Comparison of ENCODE assay signal across 23 cellular contexts in the genomic region with DNA sequence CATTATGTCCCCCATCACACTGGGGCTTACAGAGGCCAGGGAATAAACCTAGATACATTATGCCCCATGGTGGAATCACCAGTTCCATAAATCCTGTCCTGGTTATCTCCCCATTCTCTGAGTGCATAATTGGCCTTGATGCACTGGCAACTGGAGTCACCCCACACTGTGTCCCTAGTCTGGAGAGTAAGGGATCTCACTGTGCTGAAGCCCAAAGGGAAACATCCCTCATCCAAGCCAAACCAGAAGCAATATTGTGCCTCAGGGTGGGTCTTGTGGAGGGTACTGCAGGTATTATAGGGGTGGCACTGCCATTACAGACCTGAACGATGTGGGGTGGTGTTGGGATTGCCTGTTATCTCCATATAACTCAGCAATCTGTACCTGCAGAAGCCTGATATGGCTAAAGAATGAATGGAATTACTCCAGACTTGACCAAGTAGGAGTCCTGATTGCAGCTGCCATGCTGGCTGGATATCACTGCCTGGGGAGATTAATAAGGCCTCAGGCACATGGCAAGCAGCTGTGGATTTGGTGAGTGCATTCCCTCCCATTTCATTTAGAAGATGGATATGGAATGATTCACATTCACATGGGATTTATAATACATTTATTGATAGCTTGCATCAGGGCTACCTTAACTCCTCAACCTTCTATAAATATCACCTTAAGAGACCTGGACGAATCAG. TPM values are rescaled to one million over a fixed set of nuclear protein-coding genes. Genes with fewer than 3 reads are reported as not detected.
DNase-seq lines count a peak whose midpoint lies in the region; ATAC-seq, FAIRE-seq and TF ChIP-seq lines count a peak whose summit lies in the region.
"Had no signal": no experiment of that assay in that cellular context is flagged by ENCODE, and none has a peak within 500 bp of the region (broad histone marks: within the 10 kb centered on the region; RNA-seq: fewer than 3 reads in every experiment).

No MANE protein-coding gene starts in this region.

- no peak for TF ChIP-seq POLR2A in breast epithelium (IDR thresholded peaks at IDR 0.05)

- ATAC-seq in natural killer cell, result no peak
- ATAC-seq in natural killer cell treated with Interleukin-12 subunit alpha and Interleukin-12 subunit beta and Interleukin-15 and Interleukin-18, amount 100 ng/mL, for 72 hours, result no peak
- ATAC-seq in effector memory CD8-positive, alpha-beta T cell (replicated peaks), result peak; percentile 1
- ATAC-seq: body of pancreas; heart right ventricle; lower lobe of right lung; stimulated activated naive CD8-positive, alpha-beta T cell treated with anti-CD3 and anti-CD28 coated beads, Interleukin-15, Interleukin-2, amounts not matched to agents 100 U/mL and 50 U/mL, for 24 hours; WTC11 had no signal

- peaks cover 0 to under 1% of the 10 kb centered on the region in 2 donors for H3K27me3 Mint-ChIP-seq in natural killer cell (ENCODE audit: low read depth in 2 of 2)
- no peaks in the 10 kb centered on the region for H3K27me3 Mint-ChIP-seq in natural killer cell treated with Interleukin-12 subunit alpha and Interleukin-12 subunit beta and Interleukin-15 and Interleukin-18, amount 100 ng/mL, for 72 hours
- no peaks in the 10 kb centered on the region for H3K27me3 Mint-ChIP-seq in effector memory CD8-positive, alpha-beta T cell

- H3K36me3 ChIP-seq in breast epithelium (no peaks in the 10 kb centered on the region), osteoblast (ENCODE audit: insufficient read depth, low read length) (peaks cover 19% of the 10 kb centered on the region)
- H3K36me3 ChIP-seq: SJCRH30 had no signal

- H3K27ac ChIP-seq in breast epithelium (no peak overlapping the region), osteoblast (ENCODE audit: low read depth, low read length) (no peak overlapping the region)
- H3K27ac ChIP-seq: body of pancreas, heart right ventricle, lower lobe of right lung, SJCRH30, tibial artery had no signal

- peak overlapping the region; percentile 89 to 100 for H3K27ac Mint-ChIP-seq in natural killer cell
- H3K27ac Mint-ChIP-seq in natural killer cell treated with Interleukin-12 subunit alpha and Interleukin-12 subunit beta and Interleukin-15 and Interleukin-18, amount 100 ng/mL, for 72 hours, result peak overlapping the region in 1 of 2 donors; percentile 36
- H3K27ac Mint-ChIP-seq in effector memory CD8-positive, alpha-beta T cell, result peak overlapping the region; percentile 100
- H3K27ac Mint-ChIP-seq: WTC11 had no signal

- H3K4me3 ChIP-seq in breast epithelium, result no peak overlapping the region
- H3K4me3 ChIP-seq in osteoblast (ENCODE audit: insufficient read depth, low read length), result no peak overlapping the region
- H3K4me3 ChIP-seq: body of pancreas, coronary artery, heart right ventricle, lower lobe of right lung, SJCRH30, tibial artery had no signal

- H2AFZ ChIP-seq in osteoblast (ENCODE audit: low read length), result no peak overlapping the region

- DNase-seq in natural killer cell (no peak), LHCN-M2 (ENCODE audit: low read depth) (peak; percentile 39), breast epithelium (ENCODE audit: low spot score in 2 of 2) (no peak), HTR-8/SVneo (ENCODE audit: insufficient read length, low spot score) (no peak), LoVo (ENCODE audit: low spot score) (no peak), osteoblast (ENCODE audit: insufficient read length, low spot score, missing footprints) (no peak)
- DNase-seq in natural killer cell treated with Interleukin-12 subunit alpha and Interleukin-12 subunit beta and Interleukin-15 and Interleukin-18, amount 100 ng/mL, for 72 hours (ENCODE audit: low spot score), result no peak
- peak in 1 of 3 experiments; percentile 11 for DNase-seq in effector memory CD8-positive, alpha-beta T cell
- DNase-seq: activated naive CD4-positive, alpha-beta T cell treated with anti-CD3 and anti-CD28 coated beads, Interleukin-2, amount 50 U/mL, for 16 hours; body of pancreas; COR-L47; DND-41; heart right ventricle; lower lobe of right lung; NCI-H1436 treated with DMSO at 0.1 percent for 48 hours; NCI-H774; stimulated activated naive CD8-positive, alpha-beta T cell treated with anti-CD3 and anti-CD28 coated beads, Interleukin-15, Interleukin-2, amounts not matched to agents 100 U/mL and 50 U/mL, for 24 hours; tibial artery had no signal

- intact Hi-C loops in natural killer cell (cut with micrococcal nuclease) (loop anchor here (10.0 kb wide), 1 partner anchor 223 kb away; a partner anchor contains a TSS), breast epithelium (cut with DNase I; ENCODE audit: low total_unique reads) (no loop called here)

- no peak overlapping the region for H3K4me2 ChIP-seq in osteoblast (ENCODE audit: insufficient read depth, low read length)

- no peaks in the 10 kb centered on the region for H3K9me3 Mint-ChIP-seq in natural killer cell
- H3K9me3 Mint-ChIP-seq in natural killer cell treated with Interleukin-12 subunit alpha and Interleukin-12 subunit beta and Interleukin-15 and Interleukin-18, amount 100 ng/mL, for 72 hours, result no peaks in the 10 kb centered on the region
- H3K9me3 Mint-ChIP-seq in effector memory CD8-positive, alpha-beta T cell, result no peaks in the 10 kb centered on the region
- H3K9me3 Mint-ChIP-seq: WTC11 had no signal

- no peaks in the 10 kb centered on the region for H3K4me1 ChIP-seq in breast epithelium
- H3K4me1 ChIP-seq in osteoblast (ENCODE audit: insufficient read depth, low read length), result peaks cover 6% of the 10 kb centered on the region
- H3K4me1 ChIP-seq: lower lobe of right lung, SJCRH30 had no signal

- H3K9me3 ChIP-seq in breast epithelium (no peaks in the 10 kb centered on the region), osteoblast (ENCODE audit: low read depth, low read length) (no peaks in the 10 kb centered on the region)
- H3K9me3 ChIP-seq: body of pancreas, heart right ventricle, lower lobe of right lung, SJCRH30, tibial artery had no signal

- FAIRE-seq in HTR-8/SVneo (lab: Jason Lieb, UNC), result no peak
- FAIRE-seq: endometrium, H1 had no signal

- peaks cover 34% of the 10 kb centered on the region for H3K36me3 Mint-ChIP-seq in natural killer cell
- peaks cover 27% of the 10 kb centered on the region for H3K36me3 Mint-ChIP-seq in natural killer cell treated with Interleukin-12 subunit alpha and Interleukin-12 subunit beta and Interleukin-15 and Interleukin-18, amount 100 ng/mL, for 72 hours
- H3K36me3 Mint-ChIP-seq in effector memory CD8-positive, alpha-beta T cell (ENCODE audit: insufficient read depth), result peaks cover 84% of the 10 kb centered on the region

- H4K20me1 ChIP-seq in osteoblast (ENCODE audit: insufficient read depth, low read length), result peaks cover 14% of the 10 kb centered on the region

- TF ChIP-seq CTCF in natural killer cell (IDR thresholded peaks at IDR 0.05), result no peak
- TF ChIP-seq CTCF in breast epithelium (IDR thresholded peaks at IDR 0.05), result no peak
- no peak for TF ChIP-seq CTCF in osteoblast (IDR thresholded peaks at IDR 0.05; ENCODE audit: extremely low read depth, low read depth, low read length)

- H3K79me2 ChIP-seq in osteoblast (ENCODE audit: insufficient read depth, low read length), result peaks cover 18% of the 10 kb centered on the region

- H3K4me3 Mint-ChIP-seq in natural killer cell, result peak overlapping the region; percentile 99
- H3K4me3 Mint-ChIP-seq in natural killer cell treated with Interleukin-12 subunit alpha and Interleukin-12 subunit beta and Interleukin-15 and Interleukin-18, amount 100 ng/mL, for 72 hours, result no peak overlapping the region
- peak overlapping the region; percentile 94 to 98 for H3K4me3 Mint-ChIP-seq in effector memory CD8-positive, alpha-beta T cell
- H3K4me3 Mint-ChIP-seq: WTC11 had no signal

- H3K4me1 Mint-ChIP-seq in natural killer cell, result peaks cover 80 to 81% of the 10 kb centered on the region in 2 donors
- peaks cover 27 to 52% of the 10 kb centered on the region in 2 donors for H3K4me1 Mint-ChIP-seq in natural killer cell treated with Interleukin-12 subunit alpha and Interleukin-12 subunit beta and Interleukin-15 and Interleukin-18, amount 100 ng/mL, for 72 hours (ENCODE audit: low read depth in 2 of 2)
- peaks cover 58 to 66% of the 10 kb centered on the region in 2 donors for H3K4me1 Mint-ChIP-seq in effector memory CD8-positive, alpha-beta T cell (ENCODE audit: low read depth in 2 of 2)

- H3K27me3 ChIP-seq in breast epithelium (no peaks in the 10 kb centered on the region), osteoblast (ENCODE audit: insufficient read depth, low read length) (no peaks in the 10 kb centered on the region)
- H3K27me3 ChIP-seq: body of pancreas, heart right ventricle, SJCRH30, tibial artery had no signal

RNA-seq across cellular contexts. Expression of a gene that starts 5.1 kb away (rescaled TPM):
- total RNA-seq in natural killer cell (1,000 to 10,000 TPM; 2,088 to 2,855 (median 2,731) TPM), LHCN-M2 (2014; rRNA removed) (412 and 438 TPM in 2 replicates), breast epithelium (100 to 1,000 TPM; 327 to 617 (median 473) TPM), osteoblast (268 and 292 TPM in 2 replicates)
- total RNA-seq in natural killer cell treated with Interleukin-12 subunit alpha and Interleukin-12 subunit beta and Interleukin-15 and Interleukin-18, amount 100 ng/mL, for 72 hours, result 1,000 to 10,000 TPM; 1,618 to 3,352 TPM
- 309 TPM for polyA plus RNA-seq in LHCN-M2 (2012)
